8 cellular contexts compared by ENCODE assay signal in the genomic region with DNA sequence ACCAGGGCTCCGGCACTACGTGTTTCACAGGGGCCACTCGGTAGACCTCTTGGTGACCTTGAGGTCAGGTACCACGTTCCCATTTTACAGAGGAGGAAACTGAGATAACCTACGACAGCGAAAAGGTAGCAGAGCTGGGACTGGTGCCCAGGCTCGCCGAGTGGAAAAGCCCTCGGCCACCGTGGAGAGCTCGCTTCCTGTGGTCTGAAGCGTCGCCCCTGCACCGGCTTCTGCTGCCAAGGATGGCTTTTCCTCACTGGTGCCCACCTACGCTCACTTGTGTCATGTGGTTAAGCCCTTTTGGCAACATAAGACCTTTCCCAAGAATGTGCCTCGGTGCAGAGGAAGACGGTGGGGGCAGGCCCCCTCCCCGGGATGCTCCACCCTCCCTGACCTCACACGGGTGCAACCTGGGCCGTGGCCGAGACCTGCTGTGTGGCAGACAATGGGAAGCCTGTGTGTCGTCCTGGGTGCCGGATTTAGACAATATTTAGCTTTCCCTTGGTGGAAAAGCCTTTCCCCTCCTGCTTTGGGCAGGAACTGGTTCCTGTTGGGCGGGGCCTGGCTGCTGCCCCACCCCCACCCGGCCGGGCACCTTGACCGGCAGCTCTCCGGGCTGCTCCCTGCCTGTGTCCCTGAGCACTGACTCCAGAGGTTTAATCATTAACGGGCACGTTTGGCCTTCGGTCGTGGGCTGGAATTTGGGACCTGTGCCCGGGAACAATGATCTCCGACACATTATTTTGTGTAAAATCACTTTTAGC. TPM values are rescaled to one million over a fixed set of nuclear protein-coding genes. Genes with fewer than 3 reads are reported as not detected.
DNase-seq lines count a peak whose midpoint lies in the region; TF ChIP-seq lines count a peak whose summit lies in the region.
"Had no signal": no experiment of that assay in that cellular context is flagged by ENCODE, and none has a peak within 500 bp of the region (broad histone marks: within the 10 kb centered on the region; RNA-seq: fewer than 3 reads in every experiment).

No MANE protein-coding gene starts in this region.

- H3K23me2 ChIP-seq in H9 (ENCODE audit: insufficient read length, low read depth, low read length, poor library complexity, severe bottlenecking): no peaks in the 10 kb centered on the region

- no peak overlapping the region for H2BK15ac ChIP-seq in H9 (ENCODE audit: low read depth, low read length)

- no peak overlapping the region for H2AK5ac ChIP-seq in H9 (ENCODE audit: insufficient read length, low read length)

- H3K9ac ChIP-seq in H9 (ENCODE audit: extremely low read depth, insufficient read length, low read length): no peak overlapping the region

- no peaks in the 10 kb centered on the region for H3K36me3 ChIP-seq in HAP-1 (replicated peaks)

- H3K27ac Mint-ChIP-seq in H9: no peak overlapping the region
- H3K27ac Mint-ChIP-seq in activated T-helper 2 cell treated with anti-CD3 and anti-CD28 coated beads, Interferon-gamma antibody, Interleukin-2, Interleukin-4, amounts not matched to agents 10 μg/mL and 5 μg/mL and 100 μg/mL, durations not matched to agents 14 hours and 24 hours and 36 hours: no peak overlapping the region

- no peaks in the 10 kb centered on the region; a peak in 1 of 5 replicates for H3K9me3 Mint-ChIP-seq in H9
- H3K9me3 Mint-ChIP-seq in activated T-helper 2 cell treated with anti-CD3 and anti-CD28 coated beads, Interferon-gamma antibody, Interleukin-2, Interleukin-4, amounts not matched to agents 10 μg/mL and 5 μg/mL and 100 μg/mL, durations not matched to agents 14 hours and 24 hours and 36 hours: no peaks in the 10 kb centered on the region

- H3K4me1 ChIP-seq in H9 (ENCODE audit: insufficient read depth, low read length) (peaks cover 3% of the 10 kb centered on the region; the same call in 1 of the 2 replicates), HAP-1 (no peaks in the 10 kb centered on the region)

- no peaks in the 10 kb centered on the region for H3K9me3 ChIP-seq in H9 (ENCODE audit: control insufficient read depth, low read depth, low read length)
- H3K9me3 ChIP-seq in HAP-1: no peaks in the 10 kb centered on the region

- no peak overlapping the region for H4K8ac ChIP-seq in H9 (replicated peaks; ENCODE audit: insufficient read length, low read depth, low read length)

- TF ChIP-seq CTCF in H9 (conservative IDR thresholded peaks at IDR 0.05): no peak

- in situ Hi-C loops in HAP-1 (cut with MboI; ENCODE audit: low sequenced_read_pairs): no loop called here

- H3K14ac ChIP-seq in H9 (ENCODE audit: insufficient read depth, low read length): peak overlapping the region; percentile 39; the same call in 1 of the 2 replicates

- DNase-seq in H9: peak; percentile 69
- no peak for DNase-seq in activated T-helper 2 cell treated with anti-CD3 and anti-CD28 coated beads, Interferon-gamma antibody, Interleukin-2, Interleukin-4, amounts not matched to agents 10 μg/mL and 5 μg/mL and 100 μg/mL, durations not matched to agents 14 hours and 24 hours and 36 hours (ENCODE audit: low spot score)
- DNase-seq in iPS-NIHi7 (ENCODE audit: extremely low spot score): peak; percentile 87
- DNase-seq in substantia nigra (lab: John Stamatoyannopoulos, UW): peak in 2 of 49 donors; percentile 63 to 85
- no peak for DNase-seq in NCI-H1105 (lab: John Stamatoyannopoulos, UW)
- no peak for DNase-seq in HAP-1 (ENCODE audit: low spot score in 2 of 2)
- DNase-seq in activated gamma-delta T cell (lab: John Stamatoyannopoulos, UW): no peak

- H2AFZ ChIP-seq in H9 (ENCODE audit: low read length): no peak overlapping the region

- H4K5ac ChIP-seq in H9 (ENCODE audit: insufficient read length, low read depth, low read length): no peak overlapping the region

- H3K27ac ChIP-seq in H9 (ENCODE audit: insufficient read length, low read depth, low read length) (no peak overlapping the region), substantia nigra (ENCODE audit: low read depth, low read length, poor library complexity, severe bottlenecking) (peak overlapping the region; percentile 26)

- H3K4me2 ChIP-seq in H9 (ENCODE audit: insufficient read depth, insufficient read length, low read length): no peak overlapping the region

- no peaks in the 10 kb centered on the region for H3K36me3 Mint-ChIP-seq in H9 (ENCODE audit: insufficient read depth in 1 of 3, low read depth in 3 of 3)
- H3K36me3 Mint-ChIP-seq in activated T-helper 2 cell treated with anti-CD3 and anti-CD28 coated beads, Interferon-gamma antibody, Interleukin-2, Interleukin-4, amounts not matched to agents 10 μg/mL and 5 μg/mL and 100 μg/mL, durations not matched to agents 14 hours and 24 hours and 36 hours (ENCODE audit: low read depth): no peaks in the 10 kb centered on the region

- WGBS in H9 (ENCODE audit: extremely low coverage, insufficient read length, low lambda C conversion rate): no CpG with 5 or more reads among the region's 34 CpGs

- H2BK20ac ChIP-seq in H9 (ENCODE audit: low read depth, low read length, poor library complexity, severe bottlenecking): no peak overlapping the region

- H3K79me2 ChIP-seq in H9 (ENCODE audit: insufficient read depth, low read length): no peaks in the 10 kb centered on the region

- no peak overlapping the region for H2BK5ac ChIP-seq in H9 (ENCODE audit: insufficient read length, low read length)

- H3K4me3 ChIP-seq in HAP-1: no peak overlapping the region

- H3K4ac ChIP-seq in H9 (ENCODE audit: low read depth, low read length): no peak overlapping the region

- H3K18ac ChIP-seq in H9 (ENCODE audit: insufficient read length, low read depth, low read length): peak overlapping the region; percentile 47

- H3K27me3 Mint-ChIP-seq in H9 (ENCODE audit: low read depth): no peaks in the 10 kb centered on the region
- no peaks in the 10 kb centered on the region for H3K27me3 Mint-ChIP-seq in activated T-helper 2 cell treated with anti-CD3 and anti-CD28 coated beads, Interferon-gamma antibody, Interleukin-2, Interleukin-4, amounts not matched to agents 10 μg/mL and 5 μg/mL and 100 μg/mL, durations not matched to agents 14 hours and 24 hours and 36 hours (ENCODE audit: low read depth)

- no peak overlapping the region for H3K23ac ChIP-seq in H9 (ENCODE audit: insufficient read length, low read depth, low read length)

- H3K79me1 ChIP-seq in H9 (ENCODE audit: insufficient read depth, low read depth, low read length, poor library complexity, severe bottlenecking): no peaks in the 10 kb centered on the region

- H3K4me3 Mint-ChIP-seq in H9: no peak overlapping the region
- H3K4me3 Mint-ChIP-seq in activated T-helper 2 cell treated with anti-CD3 and anti-CD28 coated beads, Interferon-gamma antibody, Interleukin-2, Interleukin-4, amounts not matched to agents 10 μg/mL and 5 μg/mL and 100 μg/mL, durations not matched to agents 14 hours and 24 hours and 36 hours (ENCODE audit: low read depth): peak overlapping the region; percentile 21

- H3T11ph ChIP-seq in H9 (ENCODE audit: low read length): no peak overlapping the region

- no peak overlapping the region for H2BK120ac ChIP-seq in H9 (ENCODE audit: low read depth, low read length, poor library complexity, severe bottlenecking)

- intact Hi-C loops in activated T-helper 2 cell treated with anti-CD3 and anti-CD28 coated beads, Interferon-gamma antibody, Interleukin-2, Interleukin-4, amounts not matched to agents 10 μg/mL and 5 μg/mL and 100 μg/mL, durations not matched to agents 14 hours and 24 hours and 36 hours (cut with micrococcal nuclease): no loop called here

- no peak overlapping the region for H4K91ac ChIP-seq in H9 (ENCODE audit: insufficient read length, low read depth, low read length)

- no peaks in the 10 kb centered on the region for H3K27me3 ChIP-seq in H9 (ENCODE audit: insufficient read depth, low read length)
- no peaks in the 10 kb centered on the region for H3K27me3 ChIP-seq in HAP-1 (ENCODE audit: low read depth)

- no peak overlapping the region for H2BK12ac ChIP-seq in H9 (ENCODE audit: insufficient read length, low read depth, low read length)

- no peak overlapping the region for H3K56ac ChIP-seq in H9 (ENCODE audit: insufficient read length, low read depth, low read length)

- H4K20me1 ChIP-seq in H9 (ENCODE audit: control insufficient read depth, insufficient read depth, insufficient read length): no peaks in the 10 kb centered on the region

- H3K4me1 Mint-ChIP-seq in H9: peaks cover 14 to 16% of the 10 kb centered on the region in 2 experiments
- H3K4me1 Mint-ChIP-seq in activated T-helper 2 cell treated with anti-CD3 and anti-CD28 coated beads, Interferon-gamma antibody, Interleukin-2, Interleukin-4, amounts not matched to agents 10 μg/mL and 5 μg/mL and 100 μg/mL, durations not matched to agents 14 hours and 24 hours and 36 hours (ENCODE audit: low read depth): peaks cover 14% of the 10 kb centered on the region

RNA-seq across cellular contexts. Expression of a gene that starts 32.4 kb away (rescaled TPM):
- total RNA-seq in H9 (2021): 6.0 and 8.5 TPM in 2 replicates
- 7.8 and 13.5 TPM in 2 replicates for total RNA-seq in activated T-helper 2 cell treated with anti-CD3 and anti-CD28 coated beads, Interferon-gamma antibody, Interleukin-2, Interleukin-4, amounts not matched to agents 10 μg/mL and 5 μg/mL and 100 μg/mL, durations not matched to agents 14 hours and 24 hours and 36 hours

RNA-seq across cellular contexts. Expression of a gene that starts 48.5 kb away (rescaled TPM):
- total RNA-seq in H9 (2021): not detected in 2 replicates
- 0.23 TPM in 1 of 2 replicates, not detected in the other for total RNA-seq in activated T-helper 2 cell treated with anti-CD3 and anti-CD28 coated beads, Interferon-gamma antibody, Interleukin-2, Interleukin-4, amounts not matched to agents 10 μg/mL and 5 μg/mL and 100 μg/mL, durations not matched to agents 14 hours and 24 hours and 36 hours
- total RNA-seq: RPMI7951 had no signal

Comparison
In these comparisons a context has a peak if more than half of its experiments do, and no peak if none do; other contexts are left out.
1. DNase-seq: peak in H9 (single experiment) and iPS-NIHi7 (single experiment); none in activated T-helper 2 cell treated with anti-CD3 and anti-CD28 coated beads, Interferon-gamma antibody, Interleukin-2, Interleukin-4, amounts not matched to agents 10 μg/mL and 5 μg/mL and 100 μg/mL, durations not matched to agents 14 hours and 24 hours and 36 hours (single experiment), NCI-H1105 (single experiment), HAP-1 (0 of 2) and activated gamma-delta T cell (single experiment).